ENCODE assay signal across 18 cellular contexts in the genomic region with DNA sequence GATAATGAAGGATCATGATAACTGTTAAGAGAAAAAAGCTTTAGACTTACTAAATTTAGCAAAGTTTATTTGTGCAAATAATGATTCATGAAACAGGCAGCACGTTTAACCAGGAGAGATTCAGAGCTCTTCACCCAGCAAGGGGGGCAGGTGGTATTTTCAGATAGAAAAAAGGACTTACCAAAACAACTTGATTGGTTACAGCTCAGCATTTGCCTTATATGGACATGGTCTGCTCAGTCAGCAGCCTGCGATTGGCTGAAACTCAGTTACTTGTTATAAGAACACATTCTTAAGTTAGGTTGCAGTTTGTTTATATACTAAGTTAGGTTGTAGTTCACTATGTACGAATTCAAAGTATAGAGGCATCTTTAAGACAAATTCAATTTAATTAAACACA.
A peak's percentile ranks its signal among the peaks of the same experiment; 100 is the strongest.
DNase-seq lines count a peak whose midpoint lies in the region; ATAC-seq and TF ChIP-seq lines count a peak whose summit lies in the region.
"Had no signal": no experiment of that assay in that cellular context is flagged by ENCODE, and none has a peak within 500 bp of the region (broad histone marks: within the 10 kb centered on the region; RNA-seq: fewer than 3 reads in every experiment).

No MANE protein-coding gene starts in this region.

- no peak overlapping the region for H3K4me3 Mint-ChIP-seq in stimulated activated naive CD8-positive, alpha-beta T cell treated with anti-CD3 and anti-CD28 coated beads, Interleukin-15, amount 100 ng/mL, for 72 hours
- H3K4me3 Mint-ChIP-seq: activated CD4-positive, alpha-beta T cell treated with anti-CD3 and anti-CD28 coated beads for 36 hours; activated T-cell treated with anti-CD3 and anti-CD28 coated beads, Interleukin-2, amount 50 U/mL, for 72 hours; natural killer cell had no signal

- no peak overlapping the region for H3K4me3 ChIP-seq in astrocyte of the cerebellum (ENCODE audit: low read depth, low read length)
- H3K4me3 ChIP-seq: left lung, sigmoid colon had no signal

- peaks cover 0 to 5% of the 10 kb centered on the region in 2 donors for H3K9me3 Mint-ChIP-seq in stimulated activated naive CD8-positive, alpha-beta T cell treated with anti-CD3 and anti-CD28 coated beads, Interleukin-15, amount 100 ng/mL, for 72 hours
- H3K9me3 Mint-ChIP-seq: activated T-cell treated with anti-CD3 and anti-CD28 coated beads, Interleukin-2, amount 50 U/mL, for 72 hours; natural killer cell had no signal

- H3K4me1 Mint-ChIP-seq in stimulated activated naive CD8-positive, alpha-beta T cell treated with anti-CD3 and anti-CD28 coated beads, Interleukin-15, amount 100 ng/mL, for 72 hours: no peaks in the 10 kb centered on the region
- H3K4me1 Mint-ChIP-seq: activated CD4-positive, alpha-beta T cell treated with anti-CD3 and anti-CD28 coated beads for 36 hours; natural killer cell had no signal

- DNase-seq in DMS53 treated with DMSO at 0.1 percent for 48 hours (lab: John Stamatoyannopoulos, UW; ENCODE audit: unreplicated experiment): peak; percentile 59
- DNase-seq in M059J (ENCODE audit: low read depth): peak; percentile 91
- peak; percentile 6 for DNase-seq in astrocyte of the cerebellum (ENCODE audit: low read depth)
- peak; percentile 90 for DNase-seq in iris pigment epithelial cell (ENCODE audit: low read depth)
- DNase-seq in NCI-H2196 (lab: John Stamatoyannopoulos, UW; ENCODE audit: unreplicated experiment): no peak
- no peak for DNase-seq in stimulated activated naive CD8-positive, alpha-beta T cell treated with anti-CD3 and anti-CD28 coated beads, Interleukin-15, amount 100 ng/mL, for 72 hours
- DNase-seq: activated CD4-positive, alpha-beta T cell treated with anti-CD3 and anti-CD28 coated beads for 36 hours; activated T-cell treated with anti-CD3 and anti-CD28 coated beads, Interleukin-2, amount 50 U/mL, for 72 hours; amygdala; effector CD8-positive, alpha-beta T cell; heart left ventricle; Karpas-422; left lung; natural killer cell; sigmoid colon; SW 1271 had no signal

- TF ChIP-seq CTCF in astrocyte of the cerebellum (IDR thresholded peaks at IDR 0.05; ENCODE audit: low read depth, low read length, missing control alignments): no peak

- in situ Hi-C loops in astrocyte of the cerebellum (cut with HindIII; ENCODE audit: low sequenced_read_pairs): no loop called here

- ATAC-seq in HG03139 (IDR thresholded peaks at IDR 0.05; ENCODE audit: unreplicated experiment) (no peak), HG03280 (IDR thresholded peaks at IDR 0.05; ENCODE audit: unreplicated experiment) (no peak)
- no peak for ATAC-seq in stimulated activated naive CD8-positive, alpha-beta T cell treated with anti-CD3 and anti-CD28 coated beads, Interleukin-15, amount 100 ng/mL, for 72 hours
- ATAC-seq: activated CD4-positive, alpha-beta T cell treated with anti-CD3 and anti-CD28 coated beads for 36 hours; activated T-cell treated with anti-CD3 and anti-CD28 coated beads, Interleukin-2, amount 50 U/mL, for 72 hours; heart left ventricle; left lung; natural killer cell had no signal

- H3K27ac Mint-ChIP-seq in stimulated activated naive CD8-positive, alpha-beta T cell treated with anti-CD3 and anti-CD28 coated beads, Interleukin-15, amount 100 ng/mL, for 72 hours: no peak overlapping the region
- H3K27ac Mint-ChIP-seq: activated CD4-positive, alpha-beta T cell treated with anti-CD3 and anti-CD28 coated beads for 36 hours; activated T-cell treated with anti-CD3 and anti-CD28 coated beads, Interleukin-2, amount 50 U/mL, for 72 hours; natural killer cell had no signal

- H3K27me3 Mint-ChIP-seq in stimulated activated naive CD8-positive, alpha-beta T cell treated with anti-CD3 and anti-CD28 coated beads, Interleukin-15, amount 100 ng/mL, for 72 hours: no peaks in the 10 kb centered on the region
- H3K27me3 Mint-ChIP-seq: activated CD4-positive, alpha-beta T cell treated with anti-CD3 and anti-CD28 coated beads for 36 hours had no signal

Comparison
In these comparisons a context has a peak if more than half of its experiments do, and no peak if none do; other contexts are left out.
1. DNase-seq: peak in DMS53 treated with DMSO at 0.1 percent for 48 hours (single experiment), M059J (single experiment), astrocyte of the cerebellum (single experiment) and iris pigment epithelial cell (single experiment); none in NCI-H2196 (single experiment) and stimulated activated naive CD8-positive, alpha-beta T cell treated with anti-CD3 and anti-CD28 coated beads, Interleukin-15, amount 100 ng/mL, for 72 hours (0 of 2).